Comparison of ENCODE assay signal across 8 cellular contexts in genomic region chr6:42745638-42746451, GRCh38. TPM values are rescaled to one million over a fixed set of nuclear protein-coding genes. Genes with fewer than 3 reads are reported as not detected.
DNase-seq lines count a peak whose midpoint lies in the region; ATAC-seq and TF ChIP-seq lines count a peak whose summit lies in the region.

Gene TBCC (minus strand): TSS chr6:42746103. CDS start chr6:42746073, 30 bp downstream.

- TF ChIP-seq POLR2A in Raji (IDR thresholded peaks at IDR 0.05; ENCODE audit: insufficient read depth, low read depth, low read length): peak; percentile 96

- peak within 1 kb of the TSS; percentile 97 for H3K4me3 Mint-ChIP-seq in natural killer cell treated with Interleukin-12 subunit alpha and Interleukin-12 subunit beta and Interleukin-15 and Interleukin-18, amount 100 ng/mL, for 72 hours

- H3K36me3 ChIP-seq in H7 (replicated peaks; ENCODE audit: control insufficient read depth, insufficient read depth, low read length): no peaks in the 10 kb centered on the region

- peaks cover 13% of the 10 kb centered on the region for H3K36me3 Mint-ChIP-seq in natural killer cell treated with Interleukin-12 subunit alpha and Interleukin-12 subunit beta and Interleukin-15 and Interleukin-18, amount 100 ng/mL, for 72 hours

- H3K27me3 ChIP-seq in H7 (ENCODE audit: control insufficient read depth, insufficient read depth, low read length): no peaks in the 10 kb centered on the region

- H3K27me3 Mint-ChIP-seq in natural killer cell treated with Interleukin-12 subunit alpha and Interleukin-12 subunit beta and Interleukin-15 and Interleukin-18, amount 100 ng/mL, for 72 hours: no peaks in the 10 kb centered on the region

- H3K4me3 ChIP-seq in H7 (ENCODE audit: insufficient read depth, low read depth, low read length): peak within 1 kb of the TSS; percentile 94
- peak within 1 kb of the TSS; percentile 97 for H3K4me3 ChIP-seq in fibroblast of the aortic adventitia (ENCODE audit: low read depth, low read length)

- H3K27ac Mint-ChIP-seq in natural killer cell treated with Interleukin-12 subunit alpha and Interleukin-12 subunit beta and Interleukin-15 and Interleukin-18, amount 100 ng/mL, for 72 hours: peak within 1 kb of the TSS; percentile 98 to 99

- no peak for TF ChIP-seq CTCF in fibroblast of the aortic adventitia (IDR thresholded peaks at IDR 0.05; ENCODE audit: insufficient read depth, low read length)

- DNase-seq in ELR (ENCODE audit: low read depth) (peak; percentile 99), H7 (peak; percentile 98), M059J (ENCODE audit: low read depth) (peak; percentile 99), fibroblast of the aortic adventitia (ENCODE audit: low read depth) (peak; percentile 98)
- peak; percentile 97 for DNase-seq in activated effector memory CD4-positive, alpha-beta T cell treated with anti-CD3 and anti-CD28 coated beads, Interleukin-2, amount 50 U/mL, for 16 hours
- peak; percentile 96 for DNase-seq in natural killer cell treated with Interleukin-12 subunit alpha and Interleukin-12 subunit beta and Interleukin-15 and Interleukin-18, amount 100 ng/mL, for 72 hours (ENCODE audit: low spot score)
- DNase-seq in stimulated activated naive CD4-positive, alpha-beta T cell treated with Interleukin-2 at 50 U/mL for 16 hours (lab: John Stamatoyannopoulos, UW): peak; percentile 97

- ATAC-seq in natural killer cell treated with Interleukin-12 subunit alpha and Interleukin-12 subunit beta and Interleukin-15 and Interleukin-18, amount 100 ng/mL, for 72 hours: peak; percentile 91 to 93

- H3K9me3 Mint-ChIP-seq in natural killer cell treated with Interleukin-12 subunit alpha and Interleukin-12 subunit beta and Interleukin-15 and Interleukin-18, amount 100 ng/mL, for 72 hours: no peaks in the 10 kb centered on the region

- H3K4me1 Mint-ChIP-seq in natural killer cell treated with Interleukin-12 subunit alpha and Interleukin-12 subunit beta and Interleukin-15 and Interleukin-18, amount 100 ng/mL, for 72 hours (ENCODE audit: low read depth in 2 of 2): peaks cover 22 to 24% of the 10 kb centered on the region in 2 donors

RNA-seq across cellular contexts. Expression of gene TBCC, which starts in this region (rescaled TPM):
- total RNA-seq in H7 (2014; rRNA removed; shearing (Covaris generic)): 57.0 and 65.8 TPM in 2 replicates
- total RNA-seq in M059J (2014; rRNA removed; shearing (Covaris generic)): 46.2 and 62.8 TPM in 2 replicates
- 19.3 and 31.1 TPM in 2 replicates for total RNA-seq in fibroblast of the aortic adventitia (ENCODE audit: low replicate concordance)
- 10 to 100 TPM; 28.8 to 32.6 TPM for total RNA-seq in natural killer cell treated with Interleukin-12 subunit alpha and Interleukin-12 subunit beta and Interleukin-15 and Interleukin-18, amount 100 ng/mL, for 72 hours

Comparison
In these comparisons a context has a peak if more than half of its experiments do, and no peak if none do; other contexts are left out.
1. Peak in every context shown above with its lines: DNase-seq, ATAC-seq and H3K4me3 ChIP-seq.